In genomic region chr12:90401185-90401584, GRCh38 we compare ENCODE assay signal across 9 cellular contexts.
"Had no signal": no experiment of that assay in that cellular context is flagged by ENCODE, and none has a peak within 500 bp of the region (broad histone marks: within the 10 kb centered on the region; RNA-seq: fewer than 3 reads in every experiment).

No MANE protein-coding gene starts in this region.

- DNase-seq: H9, HCEC 1CT, Karpas-422, KG1 had no signal

- H2AFZ ChIP-seq: GM23338 had no signal

- H3K4me1 Mint-ChIP-seq: GM23338, H9 had no signal

- ATAC-seq: GM23338 had no signal

- H3K4me3 Mint-ChIP-seq: GM23338, H9, IgD-negative memory B cell had no signal

- H3K27me3 Mint-ChIP-seq: IgD-negative memory B cell had no signal

- FAIRE-seq: H1, H54, HTR-8/SVneo had no signal

- H3K4me2 ChIP-seq: GM23338 had no signal

- H3K36me3 Mint-ChIP-seq: IgD-negative memory B cell had no signal

- H3K4me3 ChIP-seq: GM23338 had no signal

- H3K27ac Mint-ChIP-seq: GM23338, H9, IgD-negative memory B cell had no signal
